Comparison of ENCODE assay signal across 8 cellular contexts in genomic region chr5:139746691-139747582, GRCh38. TPM values are rescaled to one million over a fixed set of nuclear protein-coding genes. Genes with fewer than 3 reads are reported as not detected.
A peak's percentile ranks its signal among the peaks of the same experiment; 100 is the strongest.
DNase-seq lines count a peak whose midpoint lies in the region; ATAC-seq lines count a peak whose summit lies in the region.

No MANE protein-coding gene starts in this region.

- H3K27ac Mint-ChIP-seq in T-cell: peak overlapping the region in 1 of 2 donors; percentile 45

- H3K4me3 Mint-ChIP-seq in T-cell: peak overlapping the region; percentile 76 to 87 (median 85)

- ATAC-seq in GM18511 (IDR thresholded peaks at IDR 0.05; ENCODE audit: unreplicated experiment) (peak; percentile 44), HG02943 (IDR thresholded peaks at IDR 0.05; ENCODE audit: low read depth, unreplicated experiment) (peak; percentile 29), T-cell (replicated peaks in 1 of 4) (peak; percentile 62 to 74 (median 66)), HG03139 (IDR thresholded peaks at IDR 0.05; ENCODE audit: unreplicated experiment) (no peak)

- H3K9me3 Mint-ChIP-seq in T-cell: no peaks in the 10 kb centered on the region

- no peaks in the 10 kb centered on the region for H3K36me3 Mint-ChIP-seq in T-cell

- H3K4me1 Mint-ChIP-seq in T-cell: peaks cover 13 to 28% (median 26%) of the 10 kb centered on the region in 3 donors

- POLR2A ChIA-PET in T-cell (lab: Charles Lee): no interaction called here

- H3K27me3 Mint-ChIP-seq in T-cell: peaks cover 6 to 18% of the 10 kb centered on the region in 2 donors

- CTCF ChIA-PET in T-cell (lab: Charles Lee): interaction anchor here in 1 of 2 donors (0.5 to 1.8 kb wide), 2 partner anchors 19 to 228 kb away, joined by 5 to 6 read pairs; no protein-coding TSS in a partner anchor

- peak; percentile 28 to 85 (median 72) for DNase-seq in T-cell
- DNase-seq in astrocyte of the hippocampus (ENCODE audit: low read depth, low spot score): peak; percentile 68
- DNase-seq in kidney tubule cell (ENCODE audit: low spot score): peak; percentile 90
- peak; percentile 51 to 53 for DNase-seq in stimulated activated CD4-positive, alpha-beta T cell treated with anti-CD3 and anti-CD28 coated beads, Interleukin-4, amount 100 ng/mL, for 48 hours (ENCODE audit: low read depth in 2 of 2)
- no peak for DNase-seq in NCI-H1436 treated with DMSO at 0.1 percent for 48 hours (lab: John Stamatoyannopoulos, UW)

RNA-seq across cellular contexts. Expression of gene PSD2, which starts 48.7 kb away (rescaled TPM):
- total RNA-seq in T-cell: under 1 TPM in 3 of 5 donors, not detected in 2; 0.07 to 0.15 (median 0.09) TPM
